ENCODE assay signal across 1 cellular context in the genomic region with DNA sequence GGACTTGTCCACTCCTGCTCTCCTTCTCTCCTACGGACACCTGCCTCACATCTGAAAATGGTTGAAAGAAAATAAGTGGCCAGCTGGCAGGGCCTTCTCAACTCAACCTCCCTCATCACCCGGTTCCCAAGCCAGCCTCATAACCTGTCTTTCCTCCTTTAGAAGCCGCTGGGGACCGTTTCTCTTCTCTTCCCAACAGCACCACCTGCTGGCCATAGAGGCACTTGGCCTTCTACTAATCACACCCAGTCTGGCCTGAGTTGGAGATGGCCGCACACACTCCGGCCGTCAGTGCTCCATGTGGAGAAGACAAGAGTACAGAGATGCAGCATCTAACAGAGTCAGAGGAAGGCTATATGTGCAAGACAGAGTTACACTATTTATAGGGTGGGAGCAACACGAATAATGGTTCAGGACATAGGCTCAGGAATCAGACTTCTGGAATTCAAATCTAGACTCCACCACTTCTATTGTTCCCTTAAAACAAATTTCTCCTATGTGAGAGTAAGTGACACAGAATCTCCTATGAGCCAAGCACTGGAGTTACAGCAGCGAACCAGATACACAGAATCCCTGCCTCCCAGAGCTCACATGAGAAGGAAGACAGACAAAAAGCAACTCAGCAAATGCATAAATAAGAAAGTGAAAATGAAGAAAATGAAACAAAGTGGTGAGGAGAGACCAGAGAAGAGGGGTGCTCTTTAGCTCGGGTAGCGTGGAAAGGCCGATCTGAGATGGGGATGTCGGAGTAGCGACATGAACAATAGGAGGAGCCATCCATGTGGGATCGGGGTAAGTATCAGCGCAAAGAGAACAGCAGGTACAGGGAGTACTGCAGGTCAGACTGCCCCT.
TF ChIP-seq lines count a peak whose summit lies in the region.

No MANE protein-coding gene starts in this region.

TF ChIP-seq in HepG2, 621 proteins besides CTCF, POLR2A, EP300 and RAD21:
- TF ChIP-seq STAG1 (CRISPR knock-in tag; IDR thresholded peaks at IDR 0.05) (peak; percentile 57), SMC3 (IDR thresholded peaks at IDR 0.05; ENCODE audit: low read length) (0 out of 2 replicates have a peak, but pooled peaks have one; percentile 16)
